8 cellular contexts compared by ENCODE assay signal in the genomic region with DNA sequence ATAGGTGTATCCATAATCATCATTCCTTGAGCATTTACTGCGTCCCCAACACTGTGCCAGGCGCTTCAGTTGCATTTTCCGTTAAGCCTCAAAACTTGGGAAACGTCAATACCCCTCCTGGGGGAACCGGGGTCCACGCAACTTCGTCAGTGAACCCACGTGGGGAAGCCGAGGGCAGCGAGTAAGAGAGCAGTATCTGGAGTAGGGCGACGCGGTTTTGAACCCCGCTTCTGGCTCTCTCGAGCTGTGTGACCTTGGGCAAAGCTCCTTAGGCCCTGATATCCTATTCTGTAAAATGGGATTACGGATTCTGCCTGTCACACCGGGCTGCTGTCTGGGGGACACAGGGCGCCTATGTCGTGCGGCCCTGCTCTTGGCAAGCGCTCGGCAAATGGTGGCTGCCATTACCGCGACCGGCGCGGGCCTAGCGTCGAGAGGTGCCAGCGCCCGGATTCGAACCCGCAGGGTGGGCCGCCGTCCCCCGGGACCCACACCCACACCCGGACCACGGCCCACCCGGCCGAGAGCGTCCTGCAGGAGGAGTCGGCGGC. TPM values are rescaled to one million over a fixed set of nuclear protein-coding genes. Genes with fewer than 3 reads are reported as not detected.
A peak's percentile ranks its signal among the peaks of the same experiment; 100 is the strongest.
DNase-seq lines count a peak whose midpoint lies in the region; ATAC-seq and TF ChIP-seq lines count a peak whose summit lies in the region.

No MANE protein-coding gene starts in this region.

- TF ChIP-seq POLR2A in gastroesophageal sphincter (IDR thresholded peaks at IDR 0.05) = no peak

- ATAC-seq in GM21390 (IDR thresholded peaks at IDR 0.05; ENCODE audit: unreplicated experiment) = peak; percentile 27
- no peak for ATAC-seq in T-cell (replicated peaks in 1 of 4)
- no peak for ATAC-seq in gastroesophageal sphincter
- no peak for ATAC-seq in GM21423 (IDR thresholded peaks at IDR 0.05; ENCODE audit: unreplicated experiment)

- POLR2A ChIA-PET in T-cell (lab: Charles Lee) = no interaction called here

- H3K4me1 Mint-ChIP-seq in T-cell = peaks cover 53 to 54% (median 53%) of the 10 kb centered on the region in 3 donors

- 2 to 10% methylated on average over 2 to 14 of the region's 43 CpGs for WGBS in gastroesophageal sphincter (ENCODE audit: low coverage in 1 of 2), 2 donors

- H3K4me1 ChIP-seq in gastroesophageal sphincter (peaks cover 14 to 64% (median 33%) of the 10 kb centered on the region in 3 donors), skeletal muscle satellite cell (ENCODE audit: control insufficient read depth, insufficient read depth, low read length) (peaks cover 47% of the 10 kb centered on the region)

- no peaks in the 10 kb centered on the region for H3K9me3 Mint-ChIP-seq in T-cell

- no peak for TF ChIP-seq CTCF in gastroesophageal sphincter (IDR thresholded peaks at IDR 0.05)

- H3K9ac ChIP-seq in skeletal muscle satellite cell (ENCODE audit: low read depth, low read length) = peak overlapping the region; percentile 94

- CTCF ChIA-PET in T-cell (lab: Charles Lee) = interaction anchor here in 1 of 2 donors (0.6 to 1.4 kb wide), 2 partner anchors 25 to 127 kb away, joined by 3 to 4 read pairs; no protein-coding TSS in a partner anchor

- TF ChIP-seq EP300 in gastroesophageal sphincter (IDR thresholded peaks at IDR 0.05) = no peak

- peak overlapping the region; percentile 56 to 96 for H3K4me3 ChIP-seq in gastroesophageal sphincter
- peak overlapping the region; percentile 94 for H3K4me3 ChIP-seq in skeletal muscle satellite cell (ENCODE audit: low read length)

- H3K36me3 ChIP-seq in gastroesophageal sphincter (peaks cover 0 to 46% of the 10 kb centered on the region in 2 donors), skeletal muscle satellite cell (ENCODE audit: insufficient read depth, low read length) (peaks cover 44% of the 10 kb centered on the region)

- H3K27me3 ChIP-seq in gastroesophageal sphincter (no peaks in the 10 kb centered on the region), skeletal muscle satellite cell (ENCODE audit: control insufficient read depth, insufficient read depth, low read length) (peaks cover 9% of the 10 kb centered on the region)

- DNase-seq in CD1c-positive myeloid dendritic cell (ENCODE audit: extremely low spot score) (peak; percentile 13), T-cell (no peak), Ammon's horn (ENCODE audit: low spot score) (no peak), GOT3 (lab: John Stamatoyannopoulos, UW) (no peak)

- peak overlapping the region; percentile 44 to 63 for H3K27ac Mint-ChIP-seq in T-cell

- H3K9me3 ChIP-seq in gastroesophageal sphincter (no peaks in the 10 kb centered on the region), skeletal muscle satellite cell (replicated peaks; ENCODE audit: low read length) (no peaks in the 10 kb centered on the region)

- peak overlapping the region; percentile 75 to 95 (median 78) for H3K4me3 Mint-ChIP-seq in T-cell

- H3K27me3 Mint-ChIP-seq in T-cell = peaks cover 4 to 5% of the 10 kb centered on the region in 2 donors

- H3K36me3 Mint-ChIP-seq in T-cell = peaks cover 36% of the 10 kb centered on the region

- peak overlapping the region; percentile 60 to 97 (median 94) for H3K27ac ChIP-seq in gastroesophageal sphincter

- H3K4me2 ChIP-seq in skeletal muscle satellite cell (ENCODE audit: low read length) = peak overlapping the region; percentile 98

RNA-seq across cellular contexts. Expression of gene POLG, which starts 0.6 kb away (rescaled TPM):
- total RNA-seq in T-cell (100 to 1,000 TPM; 136 to 171 (median 165) TPM), gastroesophageal sphincter (10 to 100 TPM; 40.5 to 57.3 (median 49.2) TPM)
- total RNA-seq in skeletal muscle satellite cell (2012; rRNA removed) = 71.2 and 77.6 TPM in 2 replicates
